Comparison of ENCODE assay signal across 9 cellular contexts in genomic region chr6:157036245-157036681, GRCh38.
A peak's percentile ranks its signal among the peaks of the same experiment; 100 is the strongest.
DNase-seq lines count a peak whose midpoint lies in the region; ATAC-seq and TF ChIP-seq lines count a peak whose summit lies in the region.
"Had no signal": no experiment of that assay in that cellular context is flagged by ENCODE, and none has a peak within 500 bp of the region (broad histone marks: within the 10 kb centered on the region; RNA-seq: fewer than 3 reads in every experiment).

No MANE protein-coding gene starts in this region.

- H3K36me3 ChIP-seq in HUES64 (ENCODE audit: insufficient read depth, low read length), result no peaks in the 10 kb centered on the region
- no peaks in the 10 kb centered on the region for H3K36me3 ChIP-seq in body of pancreas (replicated peaks in 1 of 2; ENCODE audit: insufficient read depth in 1 of 2, low read depth in 2 of 2)
- H3K36me3 ChIP-seq in subcutaneous abdominal adipose tissue (ENCODE audit: control insufficient read depth in 5 of 5, insufficient read depth in 5 of 5, low read length in 5 of 5), result no peaks in the 10 kb centered on the region

- H3K4me3 ChIP-seq in HUES64 (ENCODE audit: low read length) (no peak overlapping the region), body of pancreas (no peak overlapping the region), subcutaneous abdominal adipose tissue (ENCODE audit: low read depth in 1 of 5, low read length in 5 of 5) (no peak overlapping the region)

- H3K9me3 ChIP-seq in HUES64 (ENCODE audit: insufficient read depth, low read depth, low read length) (no peaks in the 10 kb centered on the region), body of pancreas (no peaks in the 10 kb centered on the region), subcutaneous abdominal adipose tissue (ENCODE audit: control insufficient read depth in 5 of 5, low read length in 5 of 5) (no peaks in the 10 kb centered on the region)

- intact Hi-C loops in body of pancreas (cut with DNase I), result no loop called here

- no peaks in the 10 kb centered on the region for H3K27me3 ChIP-seq in HUES64 (ENCODE audit: insufficient read depth, low read length)
- H3K27me3 ChIP-seq in body of pancreas, result no peaks in the 10 kb centered on the region
- no peaks in the 10 kb centered on the region for H3K27me3 ChIP-seq in subcutaneous abdominal adipose tissue (ENCODE audit: control insufficient read depth in 5 of 5, insufficient read depth in 4 of 5, low read length in 5 of 5)

- TF ChIP-seq CTCF in body of pancreas (IDR thresholded peaks at IDR 0.05), result no peak

- peak; percentile 61 for ATAC-seq in body of pancreas

- WGBS in HUES64, result 87% methylated on average over 5 of the region's 5 CpGs
- 21 to 23% methylated on average over 5 of the region's 5 CpGs for WGBS in body of pancreas, 2 donors

- no peak for TF ChIP-seq POLR2A in body of pancreas (IDR thresholded peaks at IDR 0.05)

- H3K4me1 ChIP-seq in HUES64 (ENCODE audit: insufficient read depth, low read length) (peaks cover 51% of the 10 kb centered on the region), body of pancreas (peaks cover 34% of the 10 kb centered on the region), subcutaneous abdominal adipose tissue (ENCODE audit: control insufficient read depth in 5 of 5, insufficient read depth in 5 of 5, low read length in 5 of 5) (peaks cover 0 to 35% (median 23%) of the 10 kb centered on the region in 5 donors)

- DNase-seq in body of pancreas, result peak in 3 of 4 donors; percentile 37 to 42 (median 41)
- DNase-seq in hippocampal formation (lab: John Stamatoyannopoulos, UW), result peak; percentile 37 to 69
- no peak for DNase-seq in NCI-H446 (lab: John Stamatoyannopoulos, UW)
- no peak for DNase-seq in activated CD4-positive, alpha-beta T cell treated with anti-CD3 and anti-CD28 coated beads, Interleukin-2, amount 50 U/mL, for 1 hour
- DNase-seq in activated CD4-positive, alpha-beta T cell treated with anti-CD3 and anti-CD28 coated beads for 48 hours, result no peak
- DNase-seq in NCI-H1048 (lab: John Stamatoyannopoulos, UW), result no peak
- DNase-seq: activated CD4-positive, alpha-beta T cell treated with anti-CD3 and anti-CD28 coated beads, Interleukin-2, amount 10 ng/mL, durations not matched to agents 24 days and 14 days had no signal

- peak overlapping the region; percentile 60 for H3K27ac ChIP-seq in HUES64 (ENCODE audit: low read depth, low read length)
- peak overlapping the region in 3 of 4 donors; percentile 10 to 53 (median 26) for H3K27ac ChIP-seq in body of pancreas
- peak overlapping the region; percentile 5 for H3K27ac ChIP-seq in subcutaneous abdominal adipose tissue (ENCODE audit: low read depth, low read length)

- no peak overlapping the region for H3K9ac ChIP-seq in HUES64 (ENCODE audit: low read depth, low read length)
- H3K9ac ChIP-seq in subcutaneous abdominal adipose tissue (ENCODE audit: low read length in 5 of 5), result peak overlapping the region in 2 of 5 donors; percentile 3 to 4

Comparison
In these comparisons a context has a peak if more than half of its experiments do, and no peak if none do; other contexts are left out.
1. H3K27ac ChIP-seq: peak in every context shown above with its lines; median percentile 60 in HUES64; 26 in body of pancreas; 5 in subcutaneous abdominal adipose tissue.
2. DNase-seq: peak in body of pancreas (3 of 4) and hippocampal formation (2 of 2); none in NCI-H446 (0 of 2), activated CD4-positive, alpha-beta T cell treated with anti-CD3 and anti-CD28 coated beads, Interleukin-2, amount 50 U/mL, for 1 hour (single experiment), activated CD4-positive, alpha-beta T cell treated with anti-CD3 and anti-CD28 coated beads for 48 hours (single experiment) and NCI-H1048 (single experiment).